31 cellular contexts compared by ENCODE assay signal in genomic region chr12:70615177-70615576, GRCh38. TPM values are rescaled to one million over a fixed set of nuclear protein-coding genes. Genes with fewer than 3 reads are reported as not detected.
"Had no signal": no experiment of that assay in that cellular context is flagged by ENCODE, and none has a peak within 500 bp of the region (broad histone marks: within the 10 kb centered on the region; RNA-seq: fewer than 3 reads in every experiment).

No MANE protein-coding gene starts in this region.

- ATAC-seq: activated CD4-positive, alpha-beta T cell treated with anti-CD3 and anti-CD28 coated beads for 36 hours; activated CD8-positive, alpha-beta memory T cell treated with anti-CD3 and anti-CD28 coated beads, Interleukin-2, amount 10 ng/mL, durations not matched to agents 7 days and 5 days; activated CD8-positive, alpha-beta T cell treated with anti-CD3 and anti-CD28 coated beads, Interleukin-2, amount 10 ng/mL, durations not matched to agents 7 days and 5 days; activated naive CD8-positive, alpha-beta T cell treated with anti-CD3 and anti-CD28 coated beads, Interleukin-2, amount 50 U/mL, for 24 hours; body of pancreas; esophagus mucosa; foreskin keratinocyte; gastrocnemius medialis had no signal

- H3K4me1 ChIP-seq: adrenal gland, colonic mucosa, foreskin keratinocyte had no signal

- H3K9me3 ChIP-seq: adrenal gland, body of pancreas, colonic mucosa, gastrocnemius medialis had no signal

- H3K4me3 ChIP-seq: adrenal gland, body of pancreas, colonic mucosa, gastrocnemius medialis had no signal

- H3K27ac ChIP-seq: adrenal gland, body of pancreas, colonic mucosa, foreskin keratinocyte had no signal

- DNase-seq: activated CD4-positive, alpha-beta memory T cell treated with anti-CD3 and anti-CD28 coated beads for 36 hours; activated CD4-positive, alpha-beta T cell treated with anti-CD3 and anti-CD28 coated beads for 36 hours; activated CD4-positive, alpha-beta T cell treated with anti-CD3 and anti-CD28 coated beads, Interleukin-2, amount 10 ng/mL, durations not matched to agents 24 days and 14 days; activated CD4-positive, CD25-positive, alpha-beta regulatory T cell; activated CD4-positive, CD25-positive, alpha-beta regulatory T cell treated with anti-CD3 and anti-CD28 coated beads, Interleukin-2, amount 50 U/mL, for 72 hours; activated CD8-positive, alpha-beta memory T cell treated with anti-CD3 and anti-CD28 coated beads, Interleukin-2, amount 10 ng/mL, durations not matched to agents 7 days and 5 days; activated CD8-positive, alpha-beta memory T cell treated with anti-CD3 and anti-CD28 coated beads, Interleukin-2, amount 50 U/mL, for 4 hours; activated CD8-positive, alpha-beta T cell treated with anti-CD3 and anti-CD28 coated beads, Interleukin-2, amount 10 ng/mL, durations not matched to agents 7 days and 5 days; activated effector memory CD4-positive, alpha-beta T cell treated with anti-CD3 and anti-CD28 coated beads, Interleukin-2, amount 50 U/mL, for 16 hours; activated naive CD4-positive, alpha-beta T cell treated with anti-CD3 and anti-CD28 coated beads for 36 hours; activated naive CD8-positive, alpha-beta T cell treated with anti-CD3 and anti-CD28 coated beads for 36 hours; activated naive CD8-positive, alpha-beta T cell treated with anti-CD3 and anti-CD28 coated beads, Interleukin-2, amount 50 U/mL, for 24 hours; activated T-cell treated with anti-CD3 and anti-CD28 coated beads, Interleukin-2, amount 50 U/mL, for 1 hour; activated T-cell treated with anti-CD3 and anti-CD28 coated beads, Interleukin-2, amount 50 U/mL, for 48 hours; adrenal gland; amygdala; aorta; body of pancreas; central memory CD4-positive, alpha-beta T cell; cerebellar nuclear complex; colonic mucosa; effector CD8-positive, alpha-beta T cell; foreskin keratinocyte; gastrocnemius medialis; glutamatergic neuron; T-helper 2 cell had no signal

- H3K36me3 ChIP-seq: adrenal gland, colonic mucosa, gastrocnemius medialis had no signal

- H3K27me3 ChIP-seq: adrenal gland, body of pancreas, colonic mucosa, foreskin keratinocyte had no signal

RNA-seq across cellular contexts. Expression of gene PTPRB, which starts 22.1 kb away (rescaled TPM):
- total RNA-seq: activated CD4-positive, alpha-beta memory T cell treated with anti-CD3 and anti-CD28 coated beads for 36 hours; activated CD4-positive, alpha-beta T cell treated with anti-CD3 and anti-CD28 coated beads for 36 hours; activated CD4-positive, alpha-beta T cell treated with anti-CD3 and anti-CD28 coated beads, Interleukin-2, amount 10 ng/mL, durations not matched to agents 24 days and 14 days; activated CD8-positive, alpha-beta memory T cell treated with anti-CD3 and anti-CD28 coated beads for 36 hours; activated CD8-positive, alpha-beta memory T cell treated with anti-CD3 and anti-CD28 coated beads, Interleukin-2, amount 10 ng/mL, durations not matched to agents 7 days and 5 days; activated CD8-positive, alpha-beta T cell treated with anti-CD3 and anti-CD28 coated beads, Interleukin-2, amount 10 ng/mL, durations not matched to agents 7 days and 5 days; activated naive CD4-positive, alpha-beta T cell treated with anti-CD3 and anti-CD28 coated beads for 36 hours; activated naive CD8-positive, alpha-beta T cell treated with anti-CD3 and anti-CD28 coated beads for 36 hours; activated T-helper 1 cell treated with anti-CD3 and anti-CD28 coated beads, Interleukin-12 subunit alpha, Interleukin-12 subunit beta, Interleukin-2, Interleukin-4 antibody, amounts not matched to agents 30 ng/mL and 10 ng/mL and 1 ng/mL, durations not matched to agents 14 hours and 24 hours and 36 hours; activated T-helper 2 cell treated with anti-CD3 and anti-CD28 coated beads, Interferon-gamma antibody, Interleukin-2, Interleukin-4, amounts not matched to agents 10 μg/mL and 5 μg/mL and 100 μg/mL, durations not matched to agents 14 hours and 24 hours and 36 hours; T-helper 1 cell treated with Interleukin-12 subunit alpha and Interleukin-12 subunit beta and Interleukin-4 antibody, amounts not matched to agents 30 ng/mL and 1 ng/mL, for 36 hours had no signal
